In genomic region chr18:3456686-3457069, GRCh38 we compare ENCODE assay signal across 10 cellular contexts. TPM values are rescaled to one million over a fixed set of nuclear protein-coding genes. Genes with fewer than 3 reads are reported as not detected.
DNase-seq lines count a peak whose midpoint lies in the region; ATAC-seq and TF ChIP-seq lines count a peak whose summit lies in the region.
"Had no signal": no experiment of that assay in that cellular context is flagged by ENCODE, and none has a peak within 500 bp of the region (broad histone marks: within the 10 kb centered on the region; RNA-seq: fewer than 3 reads in every experiment).

No MANE protein-coding gene starts in this region.

- H3K4me3 ChIP-seq in CD8-positive, alpha-beta memory T cell (ENCODE audit: low read length): no peak overlapping the region
- no peak overlapping the region for H3K4me3 ChIP-seq in mesodermal cell (ENCODE audit: extremely low read depth, insufficient read depth, low read length, poor library complexity, severe bottlenecking)
- H3K4me3 ChIP-seq: K562 had no signal

- H3K4me1 Mint-ChIP-seq in CD8-positive, alpha-beta memory T cell: peaks cover 68 to 82% (median 81%) of the 10 kb centered on the region in 3 donors
- H3K4me1 Mint-ChIP-seq in IgD-negative memory B cell (peaks cover 34 to 48% (median 40%) of the 10 kb centered on the region in 3 donors), chondrocyte (ENCODE audit: low read depth) (peaks cover 64% of the 10 kb centered on the region)

- no peaks in the 10 kb centered on the region for H3K27me3 ChIP-seq in CD8-positive, alpha-beta memory T cell (ENCODE audit: insufficient read depth, low read length, poor library complexity, severe bottlenecking)

- H3K4me3 Mint-ChIP-seq in CD8-positive, alpha-beta memory T cell: peak overlapping the region in 1 of 7 donors; percentile 28
- H3K4me3 Mint-ChIP-seq in IgD-negative memory B cell: peak overlapping the region in 1 of 4 donors; percentile 34
- peak overlapping the region; percentile 25 for H3K4me3 Mint-ChIP-seq in chondrocyte (ENCODE audit: unreplicated experiment)

- H3K9me3 ChIP-seq in CD8-positive, alpha-beta memory T cell (ENCODE audit: low read length): no peaks in the 10 kb centered on the region
- H3K9me3 ChIP-seq in mesodermal cell (ENCODE audit: control insufficient read depth, low read length): peaks cover 7% of the 10 kb centered on the region

- DNase-seq in CD8-positive, alpha-beta memory T cell: no peak
- DNase-seq in chondrocyte (ENCODE audit: low spot score) (no peak), CD1c-positive myeloid dendritic cell (ENCODE audit: extremely low spot score) (no peak)
- DNase-seq in stimulated activated CD4-positive, alpha-beta T cell treated with anti-CD3 and anti-CD28 coated beads, Interleukin-1b, Interleukin-23, amount 100 ng/mL, for 48 hours: no peak

- peaks cover 15 to 60% (median 17%) of the 10 kb centered on the region in 3 donors for H3K36me3 Mint-ChIP-seq in CD8-positive, alpha-beta memory T cell
- peaks cover 8% of the 10 kb centered on the region for H3K36me3 Mint-ChIP-seq in IgD-negative memory B cell
- peaks cover 38% of the 10 kb centered on the region for H3K36me3 Mint-ChIP-seq in chondrocyte (ENCODE audit: low read depth)

- WGBS in mesodermal cell (ENCODE audit: insufficient coverage in 2 of 2), 2 experiments: 45 to 83% methylated on average over 1 of the region's 1 CpG

- H3K27ac Mint-ChIP-seq in CD8-positive, alpha-beta memory T cell: peak overlapping the region in 7 of 8 donors; percentile 57 to 91 (median 89)
- H3K27ac Mint-ChIP-seq in IgD-negative memory B cell: peak overlapping the region; percentile 29 to 92 (median 53)
- peak overlapping the region; percentile 98 for H3K27ac Mint-ChIP-seq in chondrocyte (ENCODE audit: unreplicated experiment)

- no peak for ATAC-seq in HG02870 (IDR thresholded peaks at IDR 0.05; ENCODE audit: unreplicated experiment)
- ATAC-seq in GM18511 (IDR thresholded peaks at IDR 0.05; ENCODE audit: unreplicated experiment): no peak
- ATAC-seq: activated CD4-positive, CD25-positive, alpha-beta regulatory T cell treated with anti-CD3 and anti-CD28 coated beads, Interleukin-2, amount 50 U/mL, for 24 hours; K562 had no signal

- CTCF ChIA-PET in CD8-positive, alpha-beta memory T cell (lab: Charles Lee): interaction anchor here (1.1 to 10.0 kb wide), 4 partner anchors 10 to 138 kb away, joined by 3 to 100 read pairs (median 36); no protein-coding TSS in a partner anchor

- no peak overlapping the region for H3K27ac ChIP-seq in CD8-positive, alpha-beta memory T cell (ENCODE audit: low read depth, low read length)
- peak overlapping the region; percentile 95 for H3K27ac ChIP-seq in mesodermal cell (ENCODE audit: low read depth, low read length, severe bottlenecking)

- H3K4me1 ChIP-seq in CD8-positive, alpha-beta memory T cell (ENCODE audit: insufficient read depth, low read length): peaks cover 30% of the 10 kb centered on the region
- H3K4me1 ChIP-seq in mesodermal cell (ENCODE audit: control insufficient read depth, insufficient read depth, low read length, poor library complexity, severe bottlenecking): peaks cover 43% of the 10 kb centered on the region

- H3K27me3 Mint-ChIP-seq in CD8-positive, alpha-beta memory T cell: peaks cover 0 to under 1% of the 10 kb centered on the region in 2 donors
- H3K27me3 Mint-ChIP-seq in IgD-negative memory B cell (no peaks in the 10 kb centered on the region), chondrocyte (ENCODE audit: low read depth) (no peaks in the 10 kb centered on the region)

- TF ChIP-seq CTCF in chondrocyte (IDR thresholded peaks at IDR 0.05): no peak

- POLR2A ChIA-PET in CD8-positive, alpha-beta memory T cell (lab: Charles Lee): no interaction called here

- H3K9me3 Mint-ChIP-seq in CD8-positive, alpha-beta memory T cell: peaks cover 0 to 5% (median 0%) of the 10 kb centered on the region in 5 donors
- H3K9me3 Mint-ChIP-seq in IgD-negative memory B cell (peaks cover 0 to 2% (median 0%) of the 10 kb centered on the region in 3 donors), chondrocyte (ENCODE audit: low read depth) (peaks cover 6% of the 10 kb centered on the region)

- H3K36me3 ChIP-seq in CD8-positive, alpha-beta memory T cell (ENCODE audit: insufficient read depth, low read length): peaks cover 17% of the 10 kb centered on the region
- H3K36me3 ChIP-seq in mesodermal cell (ENCODE audit: control insufficient read depth, insufficient read depth, low read length): peaks cover 67% of the 10 kb centered on the region

RNA-seq across cellular contexts. Expression of gene TGIF1, which starts 6.7 kb away (rescaled TPM):
- 10 to 100 TPM; 36.9 to 38.3 TPM for total RNA-seq in CD8-positive, alpha-beta memory T cell
- 77.0 TPM for polyA plus RNA-seq in CD8-positive, alpha-beta memory T cell
- 38.7 TPM for polyA plus RNA-seq in IgD-negative memory B cell
- total RNA-seq in chondrocyte: 26.5 to 67.0 TPM (median 58.5 TPM) in 3 replicates
- polyA plus RNA-seq in mesodermal cell (2013, experiment 1 of 2): 168 TPM
- 130 TPM for polyA plus RNA-seq in mesodermal cell (2013, experiment 2 of 2)
